Comparison of ENCODE assay signal across 1 cellular context in the genomic region with DNA sequence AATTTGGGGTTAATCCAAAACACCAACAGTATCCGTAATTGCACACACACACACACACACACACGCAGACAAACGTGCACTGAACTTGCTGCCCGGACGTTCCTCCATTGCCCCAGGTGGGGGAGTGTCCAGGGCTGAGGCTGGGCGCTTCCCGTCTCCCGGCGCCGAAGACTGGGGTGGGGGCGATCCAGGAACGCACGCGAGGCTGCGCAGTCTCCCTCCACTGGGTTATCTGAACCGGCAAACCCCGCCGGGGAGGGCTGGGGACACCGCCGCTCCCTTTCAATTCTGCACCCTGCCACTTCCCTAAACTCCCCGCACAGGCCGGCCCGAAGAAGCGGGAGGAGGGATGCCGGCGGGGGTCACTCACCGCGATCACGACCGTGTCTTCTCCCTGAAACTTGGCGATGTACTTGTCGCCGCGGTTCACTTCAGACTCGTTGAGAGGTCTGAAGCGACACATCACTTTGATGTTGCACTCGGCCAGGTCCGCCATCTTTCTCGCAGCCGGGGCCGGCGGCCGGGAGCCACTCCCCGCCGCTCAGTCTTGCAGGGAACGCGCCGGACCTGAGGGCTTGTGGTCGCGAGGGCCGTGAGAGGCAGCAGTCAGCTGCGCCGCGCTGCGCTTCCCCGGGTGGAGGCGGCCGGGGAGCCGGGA.
TF ChIP-seq lines count a peak whose summit lies in the region.

No MANE protein-coding gene starts in this region.

TF ChIP-seq in SK-N-SH, 30 proteins besides CTCF, POLR2A, EP300 and RAD21 (continued from another document):
- TF ChIP-seq, protein P1, sequence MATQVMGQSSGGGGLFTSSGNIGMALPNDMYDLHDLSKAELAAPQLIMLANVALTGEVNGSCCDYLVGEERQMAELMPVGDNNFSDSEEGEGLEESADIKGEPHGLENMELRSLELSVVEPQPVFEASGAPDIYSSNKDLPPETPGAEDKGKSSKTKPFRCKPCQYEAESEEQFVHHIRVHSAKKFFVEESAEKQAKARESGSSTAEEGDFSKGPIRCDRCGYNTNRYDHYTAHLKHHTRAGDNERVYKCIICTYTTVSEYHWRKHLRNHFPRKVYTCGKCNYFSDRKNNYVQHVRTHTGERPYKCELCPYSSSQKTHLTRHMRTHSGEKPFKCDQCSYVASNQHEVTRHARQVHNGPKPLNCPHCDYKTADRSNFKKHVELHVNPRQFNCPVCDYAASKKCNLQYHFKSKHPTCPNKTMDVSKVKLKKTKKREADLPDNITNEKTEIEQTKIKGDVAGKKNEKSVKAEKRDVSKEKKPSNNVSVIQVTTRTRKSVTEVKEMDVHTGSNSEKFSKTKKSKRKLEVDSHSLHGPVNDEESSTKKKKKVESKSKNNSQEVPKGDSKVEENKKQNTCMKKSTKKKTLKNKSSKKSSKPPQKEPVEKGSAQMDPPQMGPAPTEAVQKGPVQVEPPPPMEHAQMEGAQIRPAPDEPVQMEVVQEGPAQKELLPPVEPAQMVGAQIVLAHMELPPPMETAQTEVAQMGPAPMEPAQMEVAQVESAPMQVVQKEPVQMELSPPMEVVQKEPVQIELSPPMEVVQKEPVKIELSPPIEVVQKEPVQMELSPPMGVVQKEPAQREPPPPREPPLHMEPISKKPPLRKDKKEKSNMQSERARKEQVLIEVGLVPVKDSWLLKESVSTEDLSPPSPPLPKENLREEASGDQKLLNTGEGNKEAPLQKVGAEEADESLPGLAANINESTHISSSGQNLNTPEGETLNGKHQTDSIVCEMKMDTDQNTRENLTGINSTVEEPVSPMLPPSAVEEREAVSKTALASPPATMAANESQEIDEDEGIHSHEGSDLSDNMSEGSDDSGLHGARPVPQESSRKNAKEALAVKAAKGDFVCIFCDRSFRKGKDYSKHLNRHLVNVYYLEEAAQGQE (IDR thresholded peaks at IDR 0.05; ENCODE audit: low read depth, low read length), result 0 out of 2 replicates have a peak, but pooled peaks have one; percentile 5
- TF ChIP-seq TAF1 (IDR thresholded peaks at IDR 0.05; ENCODE audit: borderline replicate concordance, low read depth, low read length), result 0 out of 2 replicates have a peak, but pooled peaks have one; percentile 10
- TF ChIP-seq POLR2AphosphoS5 (IDR thresholded peaks at IDR 0.05; ENCODE audit: low read depth, low read length), result peak; percentile 24; the same call in 1 of the 2 replicates
- TF ChIP-seq FOXM1 (IDR thresholded peaks at IDR 0.05; ENCODE audit: low read depth), result no peak
- no peak for TF ChIP-seq TEAD4 (IDR thresholded peaks at IDR 0.05; ENCODE audit: borderline replicate concordance, insufficient read depth)
- peak; percentile 57; the same call in 1 of the 2 replicates for TF ChIP-seq FOXJ3 (CRISPR knock-in tag; IDR thresholded peaks at IDR 0.05)
- no peak for TF ChIP-seq GATA2 (CRISPR knock-in tag; IDR thresholded peaks at IDR 0.05)
- TF ChIP-seq CHD2 (IDR thresholded peaks at IDR 0.05; ENCODE audit: low read length, partially characterized antibody), result no peak
- TF ChIP-seq NRF1 (IDR thresholded peaks at IDR 0.05; ENCODE audit: low read depth, low read length), result peak; percentile 45
TF ChIP-seq in SK-N-SH: peak in this region for 8.
